11 cellular contexts compared by ENCODE assay signal in genomic region chr9:129679537-129679936, GRCh38. TPM values are rescaled to one million over a fixed set of nuclear protein-coding genes. Genes with fewer than 3 reads are reported as not detected.
"Had no signal": no experiment of that assay in that cellular context is flagged by ENCODE, and none has a peak within 500 bp of the region (broad histone marks: within the 10 kb centered on the region; RNA-seq: fewer than 3 reads in every experiment).

No MANE protein-coding gene starts in this region.

- H3K9me3 Mint-ChIP-seq: H9, HFFc6, IgD-negative memory B cell had no signal

- H3K9ac ChIP-seq: GM23248 had no signal

- H3K4me3 Mint-ChIP-seq: H9, HFFc6, IgD-negative memory B cell had no signal

- ATAC-seq: HepG2 had no signal

- H3K4me3 ChIP-seq: GM23248 had no signal

- H3K27ac ChIP-seq: GM23248, HL-60 had no signal

- FAIRE-seq: HepG2 had no signal

- H3K4me1 Mint-ChIP-seq: IgD-negative memory B cell had no signal

- H2AFZ ChIP-seq: GM23248 had no signal

- DNase-seq: GM23248, GOT3, H9, HCEC 1CT, HFFc6, KG1 had no signal

- H3K36me3 Mint-ChIP-seq: IgD-negative memory B cell had no signal

- H3K27ac Mint-ChIP-seq: HFFc6 had no signal

RNA-seq across cellular contexts. Expression of gene PRRX2, which starts 14.1 kb away (rescaled TPM):
- total RNA-seq: HepG2, HT1080 had no signal
- polyA plus RNA-seq: IgD-negative memory B cell had no signal

RNA-seq across cellular contexts. Expression of gene C9orf50, which starts 58.6 kb away (rescaled TPM):
- total RNA-seq: H4, H9, HepG2, HT1080 had no signal
- polyA plus RNA-seq: HepG2, IgD-negative memory B cell had no signal
